In the genomic region with DNA sequence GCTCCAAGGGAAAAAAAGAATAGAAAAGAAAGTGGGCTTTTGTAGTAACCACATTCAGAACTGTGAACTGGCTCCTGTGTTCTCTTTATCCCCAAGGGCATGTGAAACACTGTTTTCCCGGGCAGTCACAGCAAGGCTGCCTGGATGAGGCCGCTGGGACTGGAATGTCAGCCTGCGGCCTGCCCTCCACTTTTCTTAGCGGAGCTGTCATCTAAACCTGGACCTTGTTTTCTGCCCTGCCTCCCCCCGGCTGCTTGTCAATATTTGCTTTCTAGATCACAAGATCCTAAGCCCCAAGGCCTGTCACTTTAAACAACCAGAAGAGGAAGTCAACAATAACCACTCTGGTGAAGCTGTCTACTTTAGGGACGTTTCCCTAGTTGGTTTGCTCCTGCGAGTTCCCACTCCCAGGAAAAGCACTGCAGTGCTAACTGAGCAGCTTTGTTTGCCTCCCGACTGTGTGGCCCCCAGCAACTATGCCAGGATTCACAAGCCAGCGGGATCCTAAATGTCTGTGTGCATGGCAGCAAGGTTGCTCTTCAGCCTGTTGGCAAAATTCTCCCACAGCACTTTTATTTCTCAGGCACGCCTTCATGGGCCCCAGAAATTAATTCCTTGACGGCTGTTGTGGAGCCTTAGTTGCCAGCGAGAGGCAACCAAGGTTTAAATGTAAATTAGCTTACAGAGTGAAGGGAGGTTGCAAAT, we compare ENCODE assay signal across 1 cellular context.
TF ChIP-seq lines count a peak whose summit lies in the region.

No MANE protein-coding gene starts in this region.

TF ChIP-seq in HepG2, 621 proteins besides CTCF, POLR2A, EP300 and RAD21 (continued from another document and continues in another):
- TF ChIP-seq, protein P1, sequence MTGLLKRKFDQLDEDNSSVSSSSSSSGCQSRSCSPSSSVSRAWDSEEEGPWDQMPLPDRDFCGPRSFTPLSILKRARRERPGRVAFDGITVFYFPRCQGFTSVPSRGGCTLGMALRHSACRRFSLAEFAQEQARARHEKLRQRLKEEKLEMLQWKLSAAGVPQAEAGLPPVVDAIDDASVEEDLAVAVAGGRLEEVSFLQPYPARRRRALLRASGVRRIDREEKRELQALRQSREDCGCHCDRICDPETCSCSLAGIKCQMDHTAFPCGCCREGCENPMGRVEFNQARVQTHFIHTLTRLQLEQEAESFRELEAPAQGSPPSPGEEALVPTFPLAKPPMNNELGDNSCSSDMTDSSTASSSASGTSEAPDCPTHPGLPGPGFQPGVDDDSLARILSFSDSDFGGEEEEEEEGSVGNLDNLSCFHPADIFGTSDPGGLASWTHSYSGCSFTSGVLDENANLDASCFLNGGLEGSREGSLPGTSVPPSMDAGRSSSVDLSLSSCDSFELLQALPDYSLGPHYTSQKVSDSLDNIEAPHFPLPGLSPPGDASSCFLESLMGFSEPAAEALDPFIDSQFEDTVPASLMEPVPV (CRISPR knock-in tag; IDR thresholded peaks at IDR 0.05) = no peak
- TF ChIP-seq CAMTA2 (CRISPR knock-in tag; IDR thresholded peaks at IDR 0.05; ENCODE audit: borderline replicate concordance) (peak; percentile 57; the same call in 1 of the 2 replicates), ATRX (CRISPR knock-in tag; IDR thresholded peaks at IDR 0.05; ENCODE audit: borderline replicate concordance) (no peak), HNF1A (IDR thresholded peaks at IDR 0.05; ENCODE audit: low read depth) (peak; percentile 85), HNF1A (CRISPR knock-in tag; IDR thresholded peaks at IDR 0.05; ENCODE audit: borderline replicate concordance) (peak; percentile 96; the same call in 1 of the 2 replicates), ZNF562 (CRISPR knock-in tag; IDR thresholded peaks at IDR 0.05; ENCODE audit: borderline replicate concordance) (no peak), ZNF749 (CRISPR knock-in tag; IDR thresholded peaks at IDR 0.05; ENCODE audit: borderline replicate concordance) (no peak), ZNF333 (CRISPR knock-in tag; IDR thresholded peaks at IDR 0.05; ENCODE audit: borderline replicate concordance) (peak; percentile 41; the same call in 1 of the 2 replicates), ZNF674 (CRISPR knock-in tag; IDR thresholded peaks at IDR 0.05; ENCODE audit: low read depth) (no peak), AKNA (CRISPR knock-in tag; IDR thresholded peaks at IDR 0.05; ENCODE audit: borderline replicate concordance) (peak; percentile 77; the same call in 1 of the 2 replicates), ZNF850 (CRISPR knock-in tag; conservative IDR thresholded peaks at IDR 0.05) (no peak), ZFX (CRISPR knock-in tag; IDR thresholded peaks at IDR 0.05; ENCODE audit: low read depth) (peak; percentile 95), MEIS1 (CRISPR knock-in tag; IDR thresholded peaks at IDR 0.05; ENCODE audit: borderline replicate concordance) (peak; percentile 100), ZNF660 (CRISPR knock-in tag; IDR thresholded peaks at IDR 0.05; ENCODE audit: borderline replicate concordance, low read depth) (no peak), ZNF615 (CRISPR knock-in tag; IDR thresholded peaks at IDR 0.05; ENCODE audit: borderline replicate concordance) (peak; percentile 57; the same call in 1 of the 2 replicates), TSC22D2 (CRISPR knock-in tag; IDR thresholded peaks at IDR 0.05; ENCODE audit: borderline replicate concordance) (peak; percentile 96; the same call in 1 of the 2 replicates), ZNF205 (CRISPR knock-in tag; IDR thresholded peaks at IDR 0.05) (peak; percentile 92), RFX3 (CRISPR knock-in tag; IDR thresholded peaks at IDR 0.05) (no peak; the same call in 1 of the 2 replicates), ZNF879 (CRISPR knock-in tag; IDR thresholded peaks at IDR 0.05) (no peak; the same call in none of the 2 replicates), ZSCAN9 (CRISPR knock-in tag; IDR thresholded peaks at IDR 0.05; ENCODE audit: borderline replicate concordance) (peak; percentile 97), NFKBIZ (CRISPR knock-in tag; IDR thresholded peaks at IDR 0.05) (peak; percentile 95), SOX6 (IDR thresholded peaks at IDR 0.05) (no peak), SOX6 (CRISPR knock-in tag; IDR thresholded peaks at IDR 0.05) (peak; percentile 98), CENPBD1 (CRISPR knock-in tag; IDR thresholded peaks at IDR 0.05; ENCODE audit: borderline replicate concordance, low read depth) (peak; percentile 93; the same call in 1 of the 2 replicates), FOSL1 (CRISPR knock-in tag; IDR thresholded peaks at IDR 0.05; ENCODE audit: borderline replicate concordance) (peak; percentile 38; the same call in 1 of the 2 replicates), ZNF567 (CRISPR knock-in tag; IDR thresholded peaks at IDR 0.05; ENCODE audit: borderline replicate concordance) (0 out of 2 replicates have a peak, but pooled peaks have one; percentile 26), ZNF816 (CRISPR knock-in tag; IDR thresholded peaks at IDR 0.05; ENCODE audit: borderline replicate concordance) (no peak; the same call in 1 of the 2 replicates)
- TF ChIP-seq, protein P2, sequence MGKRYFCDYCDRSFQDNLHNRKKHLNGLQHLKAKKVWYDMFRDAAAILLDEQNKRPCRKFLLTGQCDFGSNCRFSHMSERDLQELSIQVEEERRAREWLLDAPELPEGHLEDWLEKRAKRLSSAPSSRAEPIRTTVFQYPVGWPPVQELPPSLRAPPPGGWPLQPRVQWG (CRISPR knock-in tag; IDR thresholded peaks at IDR 0.05; ENCODE audit: borderline replicate concordance, low read depth) = no peak
- TF ChIP-seq, protein P3, sequence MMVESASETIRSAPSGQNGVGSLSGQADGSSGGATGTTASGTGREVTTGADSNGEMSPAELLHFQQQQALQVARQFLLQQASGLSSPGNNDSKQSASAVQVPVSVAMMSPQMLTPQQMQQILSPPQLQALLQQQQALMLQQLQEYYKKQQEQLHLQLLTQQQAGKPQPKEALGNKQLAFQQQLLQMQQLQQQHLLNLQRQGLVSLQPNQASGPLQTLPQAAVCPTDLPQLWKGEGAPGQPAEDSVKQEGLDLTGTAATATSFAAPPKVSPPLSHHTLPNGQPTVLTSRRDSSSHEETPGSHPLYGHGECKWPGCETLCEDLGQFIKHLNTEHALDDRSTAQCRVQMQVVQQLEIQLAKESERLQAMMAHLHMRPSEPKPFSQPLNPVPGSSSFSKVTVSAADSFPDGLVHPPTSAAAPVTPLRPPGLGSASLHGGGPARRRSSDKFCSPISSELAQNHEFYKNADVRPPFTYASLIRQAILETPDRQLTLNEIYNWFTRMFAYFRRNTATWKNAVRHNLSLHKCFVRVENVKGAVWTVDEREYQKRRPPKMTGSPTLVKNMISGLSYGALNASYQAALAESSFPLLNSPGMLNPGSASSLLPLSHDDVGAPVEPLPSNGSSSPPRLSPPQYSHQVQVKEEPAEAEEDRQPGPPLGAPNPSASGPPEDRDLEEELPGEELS (CRISPR knock-in tag; IDR thresholded peaks at IDR 0.05) = peak; percentile 100
- TF ChIP-seq, protein P4, sequence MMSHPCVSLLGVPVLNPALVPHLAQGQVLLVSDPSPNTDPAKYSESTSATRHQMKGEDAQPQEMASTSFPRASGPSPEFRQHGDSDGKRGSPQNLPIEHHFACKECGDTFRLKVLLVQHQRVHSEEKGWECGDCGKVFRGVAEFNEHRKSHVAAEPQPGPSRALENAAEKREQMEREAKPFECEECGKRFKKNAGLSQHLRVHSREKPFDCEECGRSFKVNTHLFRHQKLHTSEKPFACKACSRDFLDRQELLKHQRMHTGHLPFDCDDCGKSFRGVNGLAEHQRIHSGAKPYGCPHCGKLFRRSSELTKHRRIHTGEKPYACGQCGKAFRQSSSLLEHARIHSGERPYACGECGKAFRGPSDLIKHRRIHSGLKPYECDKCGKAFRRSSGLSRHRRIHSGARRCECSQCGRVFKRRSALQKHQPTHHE (CRISPR knock-in tag; IDR thresholded peaks at IDR 0.05; ENCODE audit: borderline replicate concordance) = peak; percentile 88; the same call in 1 of the 2 replicates
- TF ChIP-seq, protein P5, sequence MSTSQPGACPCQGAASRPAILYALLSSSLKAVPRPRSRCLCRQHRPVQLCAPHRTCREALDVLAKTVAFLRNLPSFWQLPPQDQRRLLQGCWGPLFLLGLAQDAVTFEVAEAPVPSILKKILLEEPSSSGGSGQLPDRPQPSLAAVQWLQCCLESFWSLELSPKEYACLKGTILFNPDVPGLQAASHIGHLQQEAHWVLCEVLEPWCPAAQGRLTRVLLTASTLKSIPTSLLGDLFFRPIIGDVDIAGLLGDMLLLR (CRISPR knock-in tag; IDR thresholded peaks at IDR 0.05) = peak; percentile 92
- TF ChIP-seq, protein P6, sequence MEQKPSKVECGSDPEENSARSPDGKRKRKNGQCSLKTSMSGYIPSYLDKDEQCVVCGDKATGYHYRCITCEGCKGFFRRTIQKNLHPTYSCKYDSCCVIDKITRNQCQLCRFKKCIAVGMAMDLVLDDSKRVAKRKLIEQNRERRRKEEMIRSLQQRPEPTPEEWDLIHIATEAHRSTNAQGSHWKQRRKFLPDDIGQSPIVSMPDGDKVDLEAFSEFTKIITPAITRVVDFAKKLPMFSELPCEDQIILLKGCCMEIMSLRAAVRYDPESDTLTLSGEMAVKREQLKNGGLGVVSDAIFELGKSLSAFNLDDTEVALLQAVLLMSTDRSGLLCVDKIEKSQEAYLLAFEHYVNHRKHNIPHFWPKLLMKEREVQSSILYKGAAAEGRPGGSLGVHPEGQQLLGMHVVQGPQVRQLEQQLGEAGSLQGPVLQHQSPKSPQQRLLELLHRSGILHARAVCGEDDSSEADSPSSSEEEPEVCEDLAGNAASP (CRISPR knock-in tag; IDR thresholded peaks at IDR 0.05; ENCODE audit: borderline replicate concordance) = peak; percentile 88
